ENCODE assay signal across 23 cellular contexts in genomic region chr12:19053999-19054398, GRCh38.
"Had no signal": no experiment of that assay in that cellular context is flagged by ENCODE, and none has a peak within 500 bp of the region (broad histone marks: within the 10 kb centered on the region; RNA-seq: fewer than 3 reads in every experiment).

No MANE protein-coding gene starts in this region.

- DNase-seq: Kasumi-1, MM.1S, NCI-H1092 treated with DMSO at 0.1 percent for 48 hours, NCI-H1436, NCI-H187, NCI-H2029, NCI-H2081 treated with DMSO at 0.1 percent for 48 hours, NCI-H2171, NCI-H226, NCI-H446, NCI-H510A, NCI-H524 treated with DMSO at 0.1 percent for 48 hours, NCI-H69, NCI-H774, Right ventricle myocardium superior, RPMI8226, SIG-M5 had no signal

- H3K9ac ChIP-seq: KMS-11 had no signal

- H3K9me3 ChIP-seq: SJSA1 had no signal

- H3K4me3 ChIP-seq: SJSA1, SK-N-MC had no signal

- H3K36me3 ChIP-seq: SJSA1 had no signal

- H3K27me3 ChIP-seq: SJSA1 had no signal

- FAIRE-seq: HTR-8/SVneo, RCC 7860 had no signal

- H3K27ac ChIP-seq: HL-60, KMS-11, SJSA1, SK-N-MC had no signal

- H3K4me2 ChIP-seq: KMS-11 had no signal
